Comparison of ENCODE assay signal across 1 cellular context in genomic region chr12:65799331-65799730, GRCh38.
TF ChIP-seq lines count a peak whose summit lies in the region.

No MANE protein-coding gene starts in this region.

TF ChIP-seq in GM23338, 12 proteins besides CTCF, POLR2A, EP300 and RAD21 (continued from another document):
- TF ChIP-seq EZH2phosphoT487 (IDR thresholded peaks at IDR 0.05; ENCODE audit: unreplicated experiment) (no peak), JUNB (IDR thresholded peaks at IDR 0.05; ENCODE audit: unreplicated experiment) (no peak), STAT1 (IDR thresholded peaks at IDR 0.05; ENCODE audit: unreplicated experiment) (no peak), NANOG (IDR thresholded peaks at IDR 0.05; ENCODE audit: borderline replicate concordance) (no peak), ZNF331 (CRISPR knock-in tag; IDR thresholded peaks at IDR 0.05; ENCODE audit: low read depth) (no peak), REST (IDR thresholded peaks at IDR 0.05; ENCODE audit: unreplicated experiment) (no peak), POLR2AphosphoS5 (IDR thresholded peaks at IDR 0.05; ENCODE audit: low read depth) (no peak)
